20 cellular contexts compared by ENCODE assay signal in genomic region chr3:149266733-149267132, GRCh38. TPM values are rescaled to one million over a fixed set of nuclear protein-coding genes. Genes with fewer than 3 reads are reported as not detected.
"Had no signal": no experiment of that assay in that cellular context is flagged by ENCODE, and none has a peak within 500 bp of the region (broad histone marks: within the 10 kb centered on the region; RNA-seq: fewer than 3 reads in every experiment).

No MANE protein-coding gene starts in this region.

- H3K36me3 ChIP-seq: gastrocnemius medialis, tibial nerve had no signal

- H3K27me3 ChIP-seq: gastrocnemius medialis, tibial nerve had no signal

- H3K9me3 ChIP-seq: gastrocnemius medialis, tibial nerve had no signal

- H3K4me1 Mint-ChIP-seq: activated CD4-positive, alpha-beta T cell treated with anti-CD3 and anti-CD28 coated beads for 36 hours; activated naive CD4-positive, alpha-beta T cell treated with anti-CD3 and anti-CD28 coated beads, Interleukin-2, amount 10 ng/mL, durations not matched to agents 7 days and 5 days; natural killer cell; stimulated activated effector memory CD8-positive, alpha-beta T cell treated with anti-CD3 and anti-CD28 coated beads, Interleukin-12 subunit alpha, Interleukin-12 subunit beta, amount 100 ng/mL, for 72 hours; stimulated activated naive CD8-positive, alpha-beta T cell treated with anti-CD3 and anti-CD28 coated beads, Interleukin-15, amount 100 ng/mL, for 72 hours had no signal

- H3K27me3 Mint-ChIP-seq: activated CD4-positive, alpha-beta T cell treated with anti-CD3 and anti-CD28 coated beads for 36 hours; stimulated activated naive CD8-positive, alpha-beta T cell treated with anti-CD3 and anti-CD28 coated beads, Interleukin-15, amount 100 ng/mL, for 72 hours had no signal

- H3K4me1 ChIP-seq: gastrocnemius medialis, tibial nerve had no signal

- H3K4me3 ChIP-seq: gastrocnemius medialis, tibial nerve had no signal

- H3K27ac ChIP-seq: epithelial cell of prostate, gastrocnemius medialis, tibial nerve had no signal

- H3K36me3 Mint-ChIP-seq: activated naive CD4-positive, alpha-beta T cell treated with anti-CD3 and anti-CD28 coated beads, Interleukin-2, amount 10 ng/mL, durations not matched to agents 7 days and 5 days; natural killer cell; stimulated activated effector memory CD8-positive, alpha-beta T cell treated with anti-CD3 and anti-CD28 coated beads, Interleukin-12 subunit alpha, Interleukin-12 subunit beta, amount 100 ng/mL, for 72 hours; WTC11 had no signal

- H3K4me3 Mint-ChIP-seq: activated CD4-positive, alpha-beta T cell treated with anti-CD3 and anti-CD28 coated beads for 36 hours; activated naive CD4-positive, alpha-beta T cell treated with anti-CD3 and anti-CD28 coated beads, Interleukin-2, amount 10 ng/mL, durations not matched to agents 7 days and 5 days; activated T-cell treated with anti-CD3 and anti-CD28 coated beads, Interleukin-2, amount 50 U/mL, for 72 hours; natural killer cell; stimulated activated effector memory CD8-positive, alpha-beta T cell treated with anti-CD3 and anti-CD28 coated beads, Interleukin-12 subunit alpha, Interleukin-12 subunit beta, amount 100 ng/mL, for 72 hours; stimulated activated naive CD8-positive, alpha-beta T cell treated with anti-CD3 and anti-CD28 coated beads, Interleukin-15, amount 100 ng/mL, for 72 hours; WTC11 had no signal

- DNase-seq: activated CD4-positive, alpha-beta T cell treated with anti-CD3 and anti-CD28 coated beads for 36 hours; activated CD4-positive, alpha-beta T cell treated with anti-CD3 and anti-CD28 coated beads, Interleukin-2, amount 50 U/mL, for 48 hours; activated effector memory CD4-positive, alpha-beta T cell treated with anti-CD3 and anti-CD28 coated beads, Interleukin-2, amount 50 U/mL, for 16 hours; activated naive CD4-positive, alpha-beta T cell treated with anti-CD3 and anti-CD28 coated beads, Interleukin-2, amount 10 ng/mL, durations not matched to agents 7 days and 5 days; activated T-cell treated with anti-CD3 and anti-CD28 coated beads, Interleukin-2, amount 50 U/mL, for 72 hours; cortex of kidney; gastrocnemius medialis; hippocampal formation; midbrain; natural killer cell; small intestine; stimulated activated CD4-positive, alpha-beta T cell treated with anti-CD3 and anti-CD28 coated beads, Interleukin-2, amount 100 ng/mL, for 24 hours; stimulated activated naive CD8-positive, alpha-beta T cell treated with anti-CD3 and anti-CD28 coated beads, Interleukin-15, amount 100 ng/mL, for 72 hours; T-helper 9 cell had no signal

- ATAC-seq: activated CD4-positive, alpha-beta T cell treated with anti-CD3 and anti-CD28 coated beads for 36 hours; activated T-cell treated with anti-CD3 and anti-CD28 coated beads, Interleukin-2, amount 50 U/mL, for 72 hours; gastrocnemius medialis; natural killer cell; sciatic nerve; stimulated activated effector memory CD8-positive, alpha-beta T cell treated with anti-CD3 and anti-CD28 coated beads, Interleukin-12 subunit alpha, Interleukin-12 subunit beta, amount 100 ng/mL, for 72 hours; stimulated activated naive CD8-positive, alpha-beta T cell treated with anti-CD3 and anti-CD28 coated beads, Interleukin-15, amount 100 ng/mL, for 72 hours; WTC11 had no signal

- H3K27ac Mint-ChIP-seq: activated CD4-positive, alpha-beta T cell treated with anti-CD3 and anti-CD28 coated beads for 36 hours; activated naive CD4-positive, alpha-beta T cell treated with anti-CD3 and anti-CD28 coated beads, Interleukin-2, amount 10 ng/mL, durations not matched to agents 7 days and 5 days; activated T-cell treated with anti-CD3 and anti-CD28 coated beads, Interleukin-2, amount 50 U/mL, for 72 hours; natural killer cell; stimulated activated effector memory CD8-positive, alpha-beta T cell treated with anti-CD3 and anti-CD28 coated beads, Interleukin-12 subunit alpha, Interleukin-12 subunit beta, amount 100 ng/mL, for 72 hours; stimulated activated naive CD8-positive, alpha-beta T cell treated with anti-CD3 and anti-CD28 coated beads, Interleukin-15, amount 100 ng/mL, for 72 hours; WTC11 had no signal

- H3K9me3 Mint-ChIP-seq: activated naive CD4-positive, alpha-beta T cell treated with anti-CD3 and anti-CD28 coated beads, Interleukin-2, amount 10 ng/mL, durations not matched to agents 7 days and 5 days; activated T-cell treated with anti-CD3 and anti-CD28 coated beads, Interleukin-2, amount 50 U/mL, for 72 hours; natural killer cell; stimulated activated effector memory CD8-positive, alpha-beta T cell treated with anti-CD3 and anti-CD28 coated beads, Interleukin-12 subunit alpha, Interleukin-12 subunit beta, amount 100 ng/mL, for 72 hours; stimulated activated naive CD8-positive, alpha-beta T cell treated with anti-CD3 and anti-CD28 coated beads, Interleukin-15, amount 100 ng/mL, for 72 hours; WTC11 had no signal

RNA-seq across cellular contexts. Expression of gene CP, which starts 45.1 kb away (rescaled TPM):
- total RNA-seq: activated CD4-positive, alpha-beta T cell treated with anti-CD3 and anti-CD28 coated beads for 36 hours; activated T-cell treated with anti-CD3 and anti-CD28 coated beads, Interleukin-2, amount 50 U/mL, for 72 hours; fibroblast of lung; natural killer cell had no signal
